In the genomic region with DNA sequence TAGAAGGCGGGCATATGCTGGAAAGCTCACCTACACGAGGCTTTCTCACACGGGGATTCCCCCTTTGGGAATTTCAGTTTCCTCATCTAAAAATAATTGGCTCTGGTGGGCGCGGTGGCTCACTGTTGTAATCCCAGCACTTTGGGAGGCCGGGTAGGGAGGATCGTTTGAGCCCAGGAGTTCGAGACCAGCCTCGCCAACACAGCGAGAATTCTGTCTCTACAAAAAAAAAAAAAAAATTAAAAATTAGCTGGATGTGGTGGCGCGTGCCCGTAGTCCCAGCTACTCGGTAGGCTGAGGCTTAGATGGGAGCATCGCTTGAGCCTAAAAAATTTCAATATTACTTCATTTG, we compare ENCODE assay signal across 8 cellular contexts. TPM values are rescaled to one million over a fixed set of nuclear protein-coding genes. Genes with fewer than 3 reads are reported as not detected.
DNase-seq lines count a peak whose midpoint lies in the region; ATAC-seq and TF ChIP-seq lines count a peak whose summit lies in the region.

No MANE protein-coding gene starts in this region.

- no peaks in the 10 kb centered on the region for H3K4me1 ChIP-seq in NT2/D1 (ENCODE audit: insufficient read depth, insufficient read length)

- DNase-seq in NT2/D1 (ENCODE audit: low read depth, low spot score) (no peak), progenitor cell of endocrine pancreas (ENCODE audit: low spot score, unreplicated experiment) (no peak), NCI-H748 treated with DMSO at 0.1 percent for 48 hours (lab: John Stamatoyannopoulos, UW) (no peak), NCI-H2107 treated with DMSO at 0.1 percent for 48 hours (lab: John Stamatoyannopoulos, UW; ENCODE audit: unreplicated experiment) (no peak)

- H3K9me3 Mint-ChIP-seq in progenitor cell of endocrine pancreas (ENCODE audit: low read depth) = peaks cover 6% of the 10 kb centered on the region

- peaks cover 22% of the 10 kb centered on the region for H3K9me3 ChIP-seq in NT2/D1 (ENCODE audit: insufficient read depth, low read length)

- no peak for TF ChIP-seq CTCF in progenitor cell of endocrine pancreas (IDR thresholded peaks at IDR 0.05; ENCODE audit: unreplicated experiment)

- peaks cover 6% of the 10 kb centered on the region for H3K4me1 Mint-ChIP-seq in progenitor cell of endocrine pancreas (ENCODE audit: low read depth)

- peak overlapping the region; percentile 89 for H3K4me3 ChIP-seq in NT2/D1 (ENCODE audit: insufficient read length, low read depth)

- H3K9ac ChIP-seq in NT2/D1 (ENCODE audit: insufficient read length, low read depth) = peak overlapping the region; percentile 52

- ATAC-seq in GM19372 (IDR thresholded peaks at IDR 0.05; ENCODE audit: low read depth, unreplicated experiment) (peak; percentile 9), esophagus mucosa (peak; percentile 16), HG03175 (IDR thresholded peaks at IDR 0.05; ENCODE audit: unreplicated experiment) (no peak), GM21381 (IDR thresholded peaks at IDR 0.05; ENCODE audit: unreplicated experiment) (no peak)

- H3K27me3 ChIP-seq in NT2/D1 (ENCODE audit: insufficient read depth, insufficient read length) = no peaks in the 10 kb centered on the region

- H3K27me3 Mint-ChIP-seq in progenitor cell of endocrine pancreas = no peaks in the 10 kb centered on the region

- peak overlapping the region; percentile 94 for H3K27ac Mint-ChIP-seq in progenitor cell of endocrine pancreas

- peak overlapping the region; percentile 95 for H3K4me3 Mint-ChIP-seq in progenitor cell of endocrine pancreas (ENCODE audit: low read depth)

- H3K36me3 Mint-ChIP-seq in progenitor cell of endocrine pancreas (ENCODE audit: insufficient read depth) = peaks cover 5% of the 10 kb centered on the region

- H3K36me3 ChIP-seq in NT2/D1 (ENCODE audit: insufficient read depth, insufficient read length, low read length) = peaks cover 19% of the 10 kb centered on the region

RNA-seq across cellular contexts. Expression of a gene that starts 0.4 kb away (rescaled TPM):
- total RNA-seq in esophagus mucosa (91.3 TPM), progenitor cell of endocrine pancreas (83.9 and 86.5 TPM in 2 replicates)

Comparison
In these comparisons a context has a peak if more than half of its experiments do, and no peak if none do; other contexts are left out.
1. ATAC-seq: peak in GM19372 (single experiment) and esophagus mucosa (single experiment); none in HG03175 (single experiment) and GM21381 (single experiment).